Comparison of ENCODE assay signal across 8 cellular contexts in genomic region chr2:208101716-208102631, GRCh38. TPM values are rescaled to one million over a fixed set of nuclear protein-coding genes. Genes with fewer than 3 reads are reported as not detected.
DNase-seq lines count a peak whose midpoint lies in the region; ATAC-seq, FAIRE-seq and TF ChIP-seq lines count a peak whose summit lies in the region.

No MANE protein-coding gene starts in this region.

- ATAC-seq in HG02763 (IDR thresholded peaks at IDR 0.05; ENCODE audit: unreplicated experiment): no peak
- no peak for ATAC-seq in gastrocnemius medialis
- ATAC-seq in HG03280 (IDR thresholded peaks at IDR 0.05; ENCODE audit: unreplicated experiment): no peak

- CTCF ChIA-PET in Calu3 (lab: Charles Lee): interaction anchor here (0.6 to 1.9 kb wide), 9 partner anchors 73 to 306 kb away, joined by 3 to 25 read pairs (median 3); partner anchors contain the start of genes IDH1 and PIKFYVE

- H3K27ac Mint-ChIP-seq in Calu3 (ENCODE audit: unreplicated experiment): no peak overlapping the region

- peaks cover 10% of the 10 kb centered on the region for H3K27me3 Mint-ChIP-seq in Calu3 (ENCODE audit: unreplicated experiment)

- FAIRE-seq in TTC549 (lab: Jason Lieb, UNC): peak; percentile 73

- no peak overlapping the region for H3K4me3 ChIP-seq in gastrocnemius medialis

- TF ChIP-seq CTCF in Calu3 (IDR thresholded peaks at IDR 0.05; ENCODE audit: unreplicated experiment) (no peak), GM20000 (IDR thresholded peaks at IDR 0.05; ENCODE audit: extremely low read depth, missing control alignments) (no peak), gastrocnemius medialis (IDR thresholded peaks at IDR 0.05 in 4 of 5, conservative IDR thresholded peaks at IDR 0.05 in 1 of 5) (no peak)

- in situ Hi-C loops in gastrocnemius medialis (cut with MboI; ENCODE audit: low sequenced_read_pairs in 4 of 4): no loop called here

- no peak for TF ChIP-seq POLR2A in gastrocnemius medialis (IDR thresholded peaks at IDR 0.05)

- no peaks in the 10 kb centered on the region for H3K9me3 Mint-ChIP-seq in Calu3 (ENCODE audit: low read depth, unreplicated experiment)

- H3K4me1 ChIP-seq in gastrocnemius medialis: no peaks in the 10 kb centered on the region

- BruUV-seq in Calu3 (replicated peaks; lab: Mats Ljungman, UMichigan): no TSS peak

- DNase-seq in Calu3 (peak; percentile 10), HPDE6-E6E7 (ENCODE audit: extremely low spot score) (peak; percentile 17), kidney glomerular epithelial cell (lab: John Stamatoyannopoulos, UW) (peak; percentile 16), GM20000 (ENCODE audit: low spot score) (no peak), gastrocnemius medialis (no peak)

- H3K4me3 Mint-ChIP-seq in Calu3 (ENCODE audit: low read depth, unreplicated experiment): peak overlapping the region; percentile 14

- intact Hi-C loops in Calu3 (cut with micrococcal nuclease; ENCODE audit: unreplicated experiment): loop anchor here (1.0 to 5.0 kb wide), 3 partner anchors 75 to 270 kb away; no protein-coding TSS in a partner anchor
- intact Hi-C loops in gastrocnemius medialis (cut with DNase I; ENCODE audit: low total_unique reads): no loop called here

- no peak overlapping the region for H3K27ac ChIP-seq in gastrocnemius medialis

- H3K36me3 Mint-ChIP-seq in Calu3 (ENCODE audit: insufficient read depth, unreplicated experiment): no peaks in the 10 kb centered on the region

- H3K4me1 Mint-ChIP-seq in Calu3 (ENCODE audit: low read depth, unreplicated experiment): peaks cover 17% of the 10 kb centered on the region

- H3K9me3 ChIP-seq in gastrocnemius medialis: no peaks in the 10 kb centered on the region

- no peaks in the 10 kb centered on the region for H3K27me3 ChIP-seq in gastrocnemius medialis

- no peaks in the 10 kb centered on the region for H3K36me3 ChIP-seq in gastrocnemius medialis

RNA-seq across cellular contexts. Expression of gene CRYGD, which starts 22.4 kb away (rescaled TPM):
- not detected in 2 replicates for total RNA-seq in Calu3 (2022)
- not detected for total RNA-seq in gastrocnemius medialis

RNA-seq across cellular contexts. Expression of gene CRYGC, which starts 27.7 kb away (rescaled TPM):
- not detected in 2 replicates for total RNA-seq in Calu3 (2022)
- total RNA-seq in gastrocnemius medialis: not detected

RNA-seq across cellular contexts. Expression of gene CRYGB, which starts 44.0 kb away (rescaled TPM):
- total RNA-seq in Calu3 (2022): not detected in 2 replicates
- not detected for total RNA-seq in gastrocnemius medialis

Comparison
In these comparisons a context has a peak if more than half of its experiments do, and no peak if none do; other contexts are left out.
1. DNase-seq: peak in Calu3 (single experiment), HPDE6-E6E7 (single experiment) and kidney glomerular epithelial cell (single experiment); none in GM20000 (single experiment) and gastrocnemius medialis (0 of 2).